In genomic region chr2:26396734-26397298, GRCh38 we compare ENCODE assay signal across 16 cellular contexts. TPM values are rescaled to one million over a fixed set of nuclear protein-coding genes. Genes with fewer than 3 reads are reported as not detected.
A peak's percentile ranks its signal among the peaks of the same experiment; 100 is the strongest.
DNase-seq lines count a peak whose midpoint lies in the region; ATAC-seq, FAIRE-seq and TF ChIP-seq lines count a peak whose summit lies in the region.
"Had no signal": no experiment of that assay in that cellular context is flagged by ENCODE, and none has a peak within 500 bp of the region (broad histone marks: within the 10 kb centered on the region; RNA-seq: fewer than 3 reads in every experiment).

No MANE protein-coding gene starts in this region.

- FAIRE-seq in kidney (lab: Jason Lieb, UNC), result no peak

- H3K4me3 ChIP-seq in NB4 (ENCODE audit: low read depth, low read length) (no peak overlapping the region), endodermal cell (ENCODE audit: low read length) (no peak overlapping the region), kidney (ENCODE audit: low read length in 2 of 2) (no peak overlapping the region)
- H3K4me3 ChIP-seq: adrenal gland, MG63 had no signal

- H3K9ac ChIP-seq in H9 (ENCODE audit: extremely low read depth, insufficient read length, low read length), result no peak overlapping the region
- H3K9ac ChIP-seq in endodermal cell (ENCODE audit: extremely low read depth, low read length, poor library complexity, severe bottlenecking), result no peak overlapping the region
- no peak overlapping the region for H3K9ac ChIP-seq in kidney (ENCODE audit: low read length in 2 of 2)
- H3K9ac ChIP-seq: SK-N-SH had no signal

- no peak overlapping the region for H3T11ph ChIP-seq in H9 (ENCODE audit: low read length)

- H4K91ac ChIP-seq in H9 (ENCODE audit: insufficient read length, low read depth, low read length), result no peak overlapping the region

- no CpG with 5 or more reads among the region's 5 CpGs for WGBS in H9 (ENCODE audit: extremely low coverage, insufficient read length, low lambda C conversion rate)
- 91 to 92% methylated on average over 5 of the region's 5 CpGs for WGBS in endodermal cell (ENCODE audit: insufficient coverage in 1 of 2, insufficient read length in 1 of 2), 2 experiments

- H3K56ac ChIP-seq in H9 (ENCODE audit: insufficient read length, low read depth, low read length), result no peak overlapping the region

- no peak overlapping the region for H4K5ac ChIP-seq in H9 (ENCODE audit: insufficient read length, low read depth, low read length)

- intact Hi-C loops in kidney (cut with DNase I), result no loop called here

- H3K9me3 Mint-ChIP-seq in H9 (no peaks in the 10 kb centered on the region), endodermal cell (no peaks in the 10 kb centered on the region)
- no peaks in the 10 kb centered on the region for H3K9me3 Mint-ChIP-seq in activated naive CD4-positive, alpha-beta T cell treated with anti-CD3 and anti-CD28 coated beads, Interleukin-2, amount 50 U/mL, for 72 hours

- no peak overlapping the region for H3K23ac ChIP-seq in H9 (ENCODE audit: insufficient read length, low read depth, low read length)

- H3K27me3 ChIP-seq in H9 (ENCODE audit: insufficient read depth, low read length), result no peaks in the 10 kb centered on the region
- H3K27me3 ChIP-seq in endodermal cell (ENCODE audit: control insufficient read depth, insufficient read depth, low read length, poor library complexity, severe bottlenecking), result no peaks in the 10 kb centered on the region
- H3K27me3 ChIP-seq: adrenal gland, MG63 had no signal

- H3K27ac Mint-ChIP-seq in H9 (peak overlapping the region in 2 of 3 experiments; percentile 74 to 91; a peak in 2 of 7 replicates), endodermal cell (no peak overlapping the region)
- peak overlapping the region; percentile 65 to 67 for H3K27ac Mint-ChIP-seq in activated naive CD4-positive, alpha-beta T cell treated with anti-CD3 and anti-CD28 coated beads, Interleukin-2, amount 50 U/mL, for 72 hours

- H3K23me2 ChIP-seq in H9 (ENCODE audit: insufficient read length, low read depth, low read length, poor library complexity, severe bottlenecking), result no peaks in the 10 kb centered on the region

- no peaks in the 10 kb centered on the region for H3K9me3 ChIP-seq in H9 (ENCODE audit: control insufficient read depth, low read depth, low read length)
- H3K9me3 ChIP-seq in endodermal cell (ENCODE audit: control insufficient read depth, low read length), result no peaks in the 10 kb centered on the region
- H3K9me3 ChIP-seq in kidney (ENCODE audit: control insufficient read depth in 1 of 2, low read length in 2 of 2), result no peaks in the 10 kb centered on the region
- H3K9me3 ChIP-seq: adrenal gland, MG63, SK-N-SH had no signal

- H2BK15ac ChIP-seq in H9 (ENCODE audit: low read depth, low read length), result no peak overlapping the region

- H2BK5ac ChIP-seq in H9 (ENCODE audit: insufficient read length, low read length), result no peak overlapping the region

- no peaks in the 10 kb centered on the region; a peak in 1 of 7 replicates for H3K36me3 Mint-ChIP-seq in H9 (ENCODE audit: insufficient read depth in 1 of 3, low read depth in 3 of 3)
- no peaks in the 10 kb centered on the region for H3K36me3 Mint-ChIP-seq in activated naive CD4-positive, alpha-beta T cell treated with anti-CD3 and anti-CD28 coated beads, Interleukin-2, amount 50 U/mL, for 72 hours
- peaks cover 9% of the 10 kb centered on the region for H3K36me3 Mint-ChIP-seq in endodermal cell (ENCODE audit: low read depth)

- H3K27me3 Mint-ChIP-seq in H9 (ENCODE audit: low read depth) (peaks cover 10% of the 10 kb centered on the region), endodermal cell (ENCODE audit: insufficient read depth) (peaks cover 4% of the 10 kb centered on the region)

- H2BK20ac ChIP-seq in H9 (ENCODE audit: low read depth, low read length, poor library complexity, severe bottlenecking), result no peak overlapping the region

- H2BK12ac ChIP-seq in H9 (ENCODE audit: insufficient read length, low read depth, low read length), result no peak overlapping the region

- TF ChIP-seq POLR2A in NB4 (IDR thresholded peaks at IDR 0.05; ENCODE audit: extremely low read depth, insufficient read length), result no peak

- H3K18ac ChIP-seq in H9 (ENCODE audit: insufficient read length, low read depth, low read length), result no peak overlapping the region

- no peak overlapping the region for H3K14ac ChIP-seq in H9 (ENCODE audit: insufficient read depth, low read length)

- TF ChIP-seq CTCF in H9 (conservative IDR thresholded peaks at IDR 0.05), result no peak
- TF ChIP-seq CTCF in NB4 (IDR thresholded peaks at IDR 0.05; ENCODE audit: low read depth, low read length), result no peak
- TF ChIP-seq CTCF in endodermal cell (conservative IDR thresholded peaks at IDR 0.05), result no peak
- no peak for TF ChIP-seq CTCF in kidney (IDR thresholded peaks at IDR 0.05; ENCODE audit: borderline replicate concordance, extremely low read depth, insufficient read depth)

- no peak overlapping the region for H4K8ac ChIP-seq in H9 (replicated peaks; ENCODE audit: insufficient read length, low read depth, low read length)

- H3K36me3 ChIP-seq in endodermal cell (ENCODE audit: control insufficient read depth, insufficient read depth, low read length), result peaks cover 39% of the 10 kb centered on the region
- H3K36me3 ChIP-seq in kidney (ENCODE audit: control insufficient read depth in 1 of 2, insufficient read depth in 2 of 2, low read length in 2 of 2), result no peaks in the 10 kb centered on the region
- H3K36me3 ChIP-seq: adrenal gland had no signal

- H3K4me1 Mint-ChIP-seq in H9 (peaks cover 5 to 9% of the 10 kb centered on the region in 2 experiments; a peak in 3 of 4 replicates), endodermal cell (no peaks in the 10 kb centered on the region)

- no peak overlapping the region for H2AFZ ChIP-seq in H9 (ENCODE audit: low read length)

- H3K4me2 ChIP-seq in H9 (ENCODE audit: insufficient read depth, insufficient read length, low read length), result no peak overlapping the region
- H3K4me2 ChIP-seq: SK-N-SH had no signal

- H3K4ac ChIP-seq in H9 (ENCODE audit: low read depth, low read length), result no peak overlapping the region

- no peak overlapping the region for H2BK120ac ChIP-seq in H9 (ENCODE audit: low read depth, low read length, poor library complexity, severe bottlenecking)

- H4K20me1 ChIP-seq in H9 (ENCODE audit: control insufficient read depth, insufficient read depth, insufficient read length), result no peaks in the 10 kb centered on the region

- H2AK5ac ChIP-seq in H9 (ENCODE audit: insufficient read length, low read length), result no peak overlapping the region

- H3K4me1 ChIP-seq in H9 (ENCODE audit: insufficient read depth, low read length) (no peaks in the 10 kb centered on the region), endodermal cell (ENCODE audit: control insufficient read depth, insufficient read depth, low read length) (no peaks in the 10 kb centered on the region), kidney (ENCODE audit: control insufficient read depth in 1 of 2, insufficient read depth in 1 of 2, low read depth in 1 of 2, low read length in 2 of 2) (peaks cover 0 to 3% of the 10 kb centered on the region in 2 donors)
- H3K4me1 ChIP-seq: adrenal gland had no signal

- no peaks in the 10 kb centered on the region for H3K79me1 ChIP-seq in H9 (ENCODE audit: insufficient read depth, low read depth, low read length, poor library complexity, severe bottlenecking)

- DNase-seq in H9 (no peak), NB4 (ENCODE audit: low read depth) (peak; percentile 96), endodermal cell (no peak), D341Med (ENCODE audit: low spot score) (no peak), kidney (no peak)
- DNase-seq in activated naive CD4-positive, alpha-beta T cell treated with anti-CD3 and anti-CD28 coated beads, Interleukin-2, amount 50 U/mL, for 72 hours (ENCODE audit: low spot score in 2 of 2), result peak in 1 of 2 donors; percentile 49
- peak; percentile 34 to 37 for DNase-seq in stimulated activated CD4-positive, alpha-beta T cell treated with anti-CD3 and anti-CD28 coated beads, Interleukin-2, amount 100 ng/mL, for 24 hours
- DNase-seq: adrenal gland, C1 segment of cervical spinal cord, DND-41, MG63, SK-N-SH had no signal

- H3K27ac ChIP-seq in H9 (ENCODE audit: insufficient read length, low read depth, low read length) (no peak overlapping the region), endodermal cell (ENCODE audit: low read depth, low read length) (no peak overlapping the region), kidney (ENCODE audit: low read depth in 2 of 2, low read length in 2 of 2) (no peak overlapping the region)
- H3K27ac ChIP-seq: adrenal gland, VCaP had no signal

- H3K79me2 ChIP-seq in H9 (ENCODE audit: insufficient read depth, low read length), result no peaks in the 10 kb centered on the region

- peak; percentile 95 to 96 for ATAC-seq in activated naive CD4-positive, alpha-beta T cell treated with anti-CD3 and anti-CD28 coated beads, Interleukin-2, amount 50 U/mL, for 72 hours
- no peak for ATAC-seq in GM18873 (IDR thresholded peaks at IDR 0.05; ENCODE audit: low FRiP score, unreplicated experiment)

- no peak overlapping the region for H3K4me3 Mint-ChIP-seq in H9
- no peak overlapping the region for H3K4me3 Mint-ChIP-seq in endodermal cell

RNA-seq across cellular contexts. Expression of gene DRC1, which starts 4.9 kb away (rescaled TPM):
- total RNA-seq in H9 (2021) (0.20 TPM in 1 of 2 replicates, not detected in the other), endodermal cell (under 1 TPM; 0.33 to 0.48 TPM), kidney (0.76 TPM)
- not detected for total RNA-seq in activated naive CD4-positive, alpha-beta T cell treated with anti-CD3 and anti-CD28 coated beads, Interleukin-2, amount 50 U/mL, for 72 hours
- polyA plus RNA-seq in endodermal cell (2013, experiment 1 of 2), result 1.0 TPM
- 0.91 TPM for polyA plus RNA-seq in endodermal cell (2013, experiment 2 of 2)
- not detected for polyA plus RNA-seq in kidney (ENCODE audit: insufficient read depth, low read depth, low replicate concordance)
- total RNA-seq: mononuclear cell, osteocyte had no signal

RNA-seq across cellular contexts. Expression of gene ADGRF3, which starts 50.2 kb away (rescaled TPM):
- total RNA-seq in H9 (2021), result 0.09 and 0.29 TPM in 2 replicates
- total RNA-seq in activated naive CD4-positive, alpha-beta T cell treated with anti-CD3 and anti-CD28 coated beads, Interleukin-2, amount 50 U/mL, for 72 hours, result 1 to 10 TPM in 1 of 2 donors, under 1 TPM in 1; 0.57 to 7.5 TPM
- under 1 TPM; 0.35 to 0.93 TPM for total RNA-seq in endodermal cell
- polyA plus RNA-seq in endodermal cell (2013, experiment 1 of 2), result 0.07 TPM
- 0.08 TPM for polyA plus RNA-seq in endodermal cell (2013, experiment 2 of 2)
- total RNA-seq in kidney, result 0.94 TPM
- 1.8 TPM for polyA plus RNA-seq in kidney (ENCODE audit: insufficient read depth, low read depth, low replicate concordance)

RNA-seq across cellular contexts. Expression of gene SELENOI, which starts 50.9 kb away (rescaled TPM):
- total RNA-seq in H9 (2021) (41.9 and 43.4 TPM in 2 replicates), endodermal cell (10 to 100 TPM; 59.3 to 77.1 TPM), kidney (23.7 TPM)
- 10 to 100 TPM; 24.4 to 45.0 TPM for total RNA-seq in activated naive CD4-positive, alpha-beta T cell treated with anti-CD3 and anti-CD28 coated beads, Interleukin-2, amount 50 U/mL, for 72 hours
- 20.4 TPM for polyA plus RNA-seq in endodermal cell (2013, experiment 1 of 2)
- polyA plus RNA-seq in endodermal cell (2013, experiment 2 of 2), result 20.2 TPM
- polyA plus RNA-seq in kidney (ENCODE audit: insufficient read depth, low read depth, low replicate concordance), result 5.3 TPM

Comparison
In these comparisons a context has a peak if more than half of its experiments do, and no peak if none do; other contexts are left out.
1. DNase-seq: peak in NB4 (single experiment) and stimulated activated CD4-positive, alpha-beta T cell treated with anti-CD3 and anti-CD28 coated beads, Interleukin-2, amount 100 ng/mL, for 24 hours (2 of 2); none in H9 (single experiment), endodermal cell (single experiment), D341Med (single experiment) and kidney (single experiment).